12 cellular contexts compared by ENCODE assay signal in the genomic region with DNA sequence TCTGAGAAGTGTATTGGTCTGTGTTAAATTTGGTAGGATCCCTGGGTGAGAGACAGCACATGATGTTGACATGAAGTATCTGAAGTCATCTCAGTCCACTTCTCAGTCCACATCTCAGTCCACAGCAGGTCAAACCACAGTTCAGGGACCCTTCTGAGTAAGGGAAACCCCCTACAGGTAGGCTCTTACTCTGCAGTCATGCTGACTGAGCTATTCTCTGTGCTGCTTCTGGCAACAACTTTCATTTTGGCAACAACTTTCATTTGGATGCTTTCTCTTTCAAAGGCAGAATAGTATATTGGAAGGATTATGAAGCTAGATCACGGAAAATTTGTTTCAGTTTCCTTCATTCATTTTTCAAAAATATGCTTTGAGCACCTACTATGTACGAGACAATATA.
DNase-seq lines count a peak whose midpoint lies in the region; ATAC-seq and TF ChIP-seq lines count a peak whose summit lies in the region.
"Had no signal": no experiment of that assay in that cellular context is flagged by ENCODE, and none has a peak within 500 bp of the region (broad histone marks: within the 10 kb centered on the region; RNA-seq: fewer than 3 reads in every experiment).

No MANE protein-coding gene starts in this region.

- no peak for TF ChIP-seq POLR2A in stomach (IDR thresholded peaks at IDR 0.05)

- no peak overlapping the region for H3K4me3 ChIP-seq in stomach
- H3K4me3 ChIP-seq in CD8-positive, alpha-beta T cell (ENCODE audit: low read depth, low read length) = no peak overlapping the region

- intact Hi-C loops in stomach (cut with DNase I; ENCODE audit: low total_unique reads) = no loop called here
- intact Hi-C loops in CD8-positive, alpha-beta T cell (cut with DNase I, micrococcal nuclease) = no loop called here

- no peaks in the 10 kb centered on the region for H3K27me3 Mint-ChIP-seq in CD8-positive, alpha-beta T cell (ENCODE audit: low read depth)
- H3K27me3 Mint-ChIP-seq: activated CD4-positive, alpha-beta memory T cell treated with anti-CD3 and anti-CD28 coated beads for 36 hours had no signal

- 75 to 87% (median 82%) methylated on average over 2 of the region's 2 CpGs for WGBS in stomach, 5 donors

- no peaks in the 10 kb centered on the region for H3K36me3 Mint-ChIP-seq in CD8-positive, alpha-beta T cell
- H3K36me3 Mint-ChIP-seq: activated CD4-positive, alpha-beta memory T cell treated with anti-CD3 and anti-CD28 coated beads for 36 hours had no signal

- no peaks in the 10 kb centered on the region for H3K9me3 ChIP-seq in stomach
- no peaks in the 10 kb centered on the region for H3K9me3 ChIP-seq in CD8-positive, alpha-beta T cell (ENCODE audit: low read length)

- POLR2A ChIA-PET in CD8-positive, alpha-beta T cell (lab: Charles Lee) = interaction anchor here (0.6 kb wide), 2 partner anchors 8 to 1511 kb away, joined by 4 to 6 read pairs; no protein-coding TSS in a partner anchor

- ATAC-seq in GM19324 (IDR thresholded peaks at IDR 0.05; ENCODE audit: low FRiP score, unreplicated experiment) (peak; percentile 67), HG02588 (IDR thresholded peaks at IDR 0.05; ENCODE audit: unreplicated experiment) (peak; percentile 84), HG03342 (IDR thresholded peaks at IDR 0.05; ENCODE audit: unreplicated experiment) (peak; percentile 91)
- no peak for ATAC-seq in CD8-positive, alpha-beta T cell
- ATAC-seq: HepG2 had no signal

- no peak overlapping the region for H3K27ac ChIP-seq in stomach
- H3K27ac ChIP-seq in CD8-positive, alpha-beta T cell (ENCODE audit: low read depth, low read length) = no peak overlapping the region

- CTCF ChIA-PET in CD8-positive, alpha-beta T cell (lab: Charles Lee) = no interaction called here

- H3K9me3 Mint-ChIP-seq in CD8-positive, alpha-beta T cell = no peaks in the 10 kb centered on the region
- H3K9me3 Mint-ChIP-seq: activated CD4-positive, alpha-beta memory T cell treated with anti-CD3 and anti-CD28 coated beads for 36 hours had no signal

- no peak overlapping the region for H3K27ac Mint-ChIP-seq in CD8-positive, alpha-beta T cell
- H3K27ac Mint-ChIP-seq: activated CD4-positive, alpha-beta memory T cell treated with anti-CD3 and anti-CD28 coated beads for 36 hours had no signal

- H3K4me3 Mint-ChIP-seq in CD8-positive, alpha-beta T cell = no peak overlapping the region
- H3K4me3 Mint-ChIP-seq: activated CD4-positive, alpha-beta memory T cell treated with anti-CD3 and anti-CD28 coated beads for 36 hours had no signal

- no peak for DNase-seq in NCI-H748 (lab: John Stamatoyannopoulos, UW; ENCODE audit: unreplicated experiment)
- DNase-seq in stomach = no peak
- DNase-seq in CD8-positive, alpha-beta T cell = no peak
- no peak for DNase-seq in cerebellum (ENCODE audit: low spot score)
- DNase-seq: activated CD4-positive, alpha-beta memory T cell treated with anti-CD3 and anti-CD28 coated beads for 36 hours; midbrain; stimulated activated CD4-positive, alpha-beta T cell treated with anti-CD3 and anti-CD28 coated beads, Interleukin-4, amount 100 ng/mL, for 1 hour had no signal

- H3K4me1 ChIP-seq in stomach = no peaks in the 10 kb centered on the region
- no peaks in the 10 kb centered on the region for H3K4me1 ChIP-seq in CD8-positive, alpha-beta T cell (ENCODE audit: insufficient read depth, low read length)

- TF ChIP-seq CTCF in GM12872 (IDR thresholded peaks at IDR 0.05; ENCODE audit: insufficient read depth, low read depth, low read length) = peak; percentile 25; the same call in 1 of the 3 replicates
- TF ChIP-seq CTCF in stomach (IDR thresholded peaks at IDR 0.05) = no peak
- TF ChIP-seq CTCF in CD8-positive, alpha-beta T cell (IDR thresholded peaks at IDR 0.05) = no peak

- no peak for TF ChIP-seq EP300 in stomach (IDR thresholded peaks at IDR 0.05)

- H3K4me1 Mint-ChIP-seq in CD8-positive, alpha-beta T cell (ENCODE audit: low read depth) = no peaks in the 10 kb centered on the region

- H3K27me3 ChIP-seq in stomach = no peaks in the 10 kb centered on the region
- no peaks in the 10 kb centered on the region for H3K27me3 ChIP-seq in CD8-positive, alpha-beta T cell (ENCODE audit: insufficient read depth, low read length)

- no peaks in the 10 kb centered on the region for H3K36me3 ChIP-seq in stomach
- no peaks in the 10 kb centered on the region for H3K36me3 ChIP-seq in CD8-positive, alpha-beta T cell (ENCODE audit: insufficient read depth, low read length)
